9 cellular contexts compared by ENCODE assay signal in genomic region chr3:113783980-113784379, GRCh38. TPM values are rescaled to one million over a fixed set of nuclear protein-coding genes. Genes with fewer than 3 reads are reported as not detected.
DNase-seq lines count a peak whose midpoint lies in the region; ATAC-seq, FAIRE-seq and TF ChIP-seq lines count a peak whose summit lies in the region.
"Had no signal": no experiment of that assay in that cellular context is flagged by ENCODE, and none has a peak within 500 bp of the region (broad histone marks: within the 10 kb centered on the region; RNA-seq: fewer than 3 reads in every experiment).

No MANE protein-coding gene starts in this region.

- ATAC-seq in HG03039 (IDR thresholded peaks at IDR 0.05; ENCODE audit: unreplicated experiment) = no peak
- ATAC-seq: HCT116 had no signal

- no peaks in the 10 kb centered on the region for H3K79me2 ChIP-seq in KMS-11 (ENCODE audit: insufficient read depth, low read depth)
- no peaks in the 10 kb centered on the region for H3K79me2 ChIP-seq in H1 (ENCODE audit: control insufficient read depth in 1 of 2, insufficient read depth in 2 of 2, low read length in 2 of 2)
- no peaks in the 10 kb centered on the region for H3K79me2 ChIP-seq in trophoblast cell (ENCODE audit: control insufficient read depth, insufficient read depth, low read length, poor library complexity)

- peaks cover 21% of the 10 kb centered on the region for H3K4me1 ChIP-seq in KMS-11 (ENCODE audit: low read depth, poor library complexity, severe bottlenecking)
- H3K4me1 ChIP-seq in H1 (replicated peaks in 1 of 4; ENCODE audit: control insufficient read depth in 3 of 4, insufficient read depth in 4 of 4, low read length in 3 of 4) = peaks cover 0 to 3% (median 0%) of the 10 kb centered on the region in 4 experiments; a peak in 1 of 7 replicates
- peaks cover 2% of the 10 kb centered on the region in 2 experiments for H3K4me1 ChIP-seq in trophoblast cell (ENCODE audit: control insufficient read depth in 1 of 2, insufficient read depth in 2 of 2, low read length in 2 of 2)

- H4K5ac ChIP-seq in H1 (ENCODE audit: insufficient read length, low read depth, low read length) = no peak overlapping the region

- H2BK120ac ChIP-seq in H1 (replicated peaks; ENCODE audit: low read depth, low read length) (no peak overlapping the region), trophoblast cell (ENCODE audit: insufficient read depth, low read length, poor library complexity) (no peak overlapping the region)

- H3K27ac ChIP-seq in KMS-11 (peak overlapping the region; percentile 79), H1 (ENCODE audit: low read depth, low read length) (no peak overlapping the region), trophoblast cell (ENCODE audit: low read depth, low read length) (peak overlapping the region; percentile 53)

- H3K14ac ChIP-seq in H1 (ENCODE audit: insufficient read length) (no peak overlapping the region), trophoblast cell (ENCODE audit: low read length) (no peak overlapping the region)

- DNase-seq in GM04503 (ENCODE audit: low read depth) (peak; percentile 5), H1 (ENCODE audit: low read depth in 1 of 2, low spot score in 2 of 2) (no peak), trophoblast cell (no peak), urothelium cell line (ENCODE audit: low spot score) (no peak), KG1 (lab: John Stamatoyannopoulos, UW) (no peak)
- DNase-seq in activated effector memory CD4-positive, alpha-beta T cell treated with Interleukin-2 at 50 U/mL for 16 hours = no peak

- H3K4me2 ChIP-seq in KMS-11 = peak overlapping the region; percentile 45
- no peak overlapping the region for H3K4me2 ChIP-seq in H1 (ENCODE audit: insufficient read depth in 1 of 2, low read depth in 2 of 2, low read length in 2 of 2)
- H3K4me2 ChIP-seq in trophoblast cell (ENCODE audit: low read length) = no peak overlapping the region

- H3K56ac ChIP-seq in H1 (replicated peaks; ENCODE audit: insufficient read length, low read depth, low read length) = no peak overlapping the region

- CTCF ChIA-PET in H1 (lab: Charles Lee; ENCODE audit: partially characterized antibody) = interaction anchor here (0.9 kb wide), 1 partner anchor 46 kb away, joined by 3 read pairs; no protein-coding TSS in a partner anchor

- no peak overlapping the region for H2BK15ac ChIP-seq in H1 (ENCODE audit: low read length)

- TF ChIP-seq POLR2A in H1 (IDR thresholded peaks at IDR 0.05; ENCODE audit: control extremely low read depth in 1 of 2, low read depth in 2 of 2, low read length in 2 of 2) = no peak

- TF ChIP-seq EP300 in H1 (IDR thresholded peaks at IDR 0.05; ENCODE audit: borderline replicate concordance in 1 of 2, low read depth in 2 of 2, low read length in 2 of 2) = no peak

- H4K8ac ChIP-seq in H1 (ENCODE audit: extremely low read depth, insufficient read depth, low read length) (no peak overlapping the region), trophoblast cell (ENCODE audit: low read depth, low read length) (no peak overlapping the region)

- no peak overlapping the region for H3K4me3 ChIP-seq in KMS-11 (IDR thresholded peaks at IDR 0.05; ENCODE audit: insufficient read depth, low read depth, low read length)
- no peak overlapping the region for H3K4me3 ChIP-seq in H1 (ENCODE audit: extremely low read depth in 1 of 4, insufficient read depth in 2 of 4, low read depth in 3 of 4, low read length in 4 of 4)
- H3K4me3 ChIP-seq in trophoblast cell (ENCODE audit: low read depth, low read length) = no peak overlapping the region

- H3K27me3 ChIP-seq in KMS-11 (ENCODE audit: insufficient read depth, low read depth) (no peaks in the 10 kb centered on the region), H1 (replicated peaks in 1 of 4; ENCODE audit: control insufficient read depth in 3 of 4, extremely low read depth in 1 of 4, insufficient read depth in 3 of 4, low read length in 3 of 4) (no peaks in the 10 kb centered on the region), trophoblast cell (ENCODE audit: insufficient read depth, low read length) (no peaks in the 10 kb centered on the region)

- no peak for TF ChIP-seq CTCF in KMS-11 (conservative IDR thresholded peaks at IDR 0.05; ENCODE audit: low read depth, low read length)
- TF ChIP-seq CTCF in H1 (IDR thresholded peaks at IDR 0.05; ENCODE audit: control extremely low read depth in 1 of 3, insufficient read depth in 1 of 3, low read depth in 1 of 3, low read length in 3 of 3) = no peak

- H4K91ac ChIP-seq in H1 (replicated peaks; ENCODE audit: insufficient read length, low read length) = no peak overlapping the region
- no peak overlapping the region for H4K91ac ChIP-seq in trophoblast cell (ENCODE audit: low read depth, low read length)

- H2AFZ ChIP-seq in KMS-11 (ENCODE audit: low read depth) (0 out of 2 replicates have a peak overlapping the region, but pooled peaks have one; percentile 1), H1 (ENCODE audit: low read length) (no peak overlapping the region), trophoblast cell (ENCODE audit: insufficient read depth, low read length, poor library complexity) (no peak overlapping the region)

- peak overlapping the region; percentile 38; the same call in 1 of the 2 replicates for H3K9ac ChIP-seq in KMS-11
- H3K9ac ChIP-seq in H1 (replicated peaks in 1 of 4; ENCODE audit: extremely low read depth in 1 of 4, low read depth in 3 of 4, low read length in 3 of 4) = no peak overlapping the region
- no peak overlapping the region for H3K9ac ChIP-seq in trophoblast cell (ENCODE audit: low read length)

- no peaks in the 10 kb centered on the region for H3K23me2 ChIP-seq in H1 (ENCODE audit: low read depth, low read length)

- FAIRE-seq in H1 (lab: Jason Lieb, UNC) (peak; percentile 50), urothelium cell line (lab: Jason Lieb, UNC) (no peak)

- no peak overlapping the region for H4K12ac ChIP-seq in trophoblast cell (ENCODE audit: low read depth, low read length)

- 70% methylated on average over 4 of the region's 4 CpGs; no CpG with 5 or more reads in 1 of the 2 experiments for WGBS in H1 (ENCODE audit: extremely low coverage in 1 of 2, insufficient coverage in 1 of 2, insufficient read length in 1 of 2, insufficient replicate concordance in 2 of 2, low coverage in 1 of 2, low lambda C conversion rate in 2 of 2, missing lambda C conversion rate in 1 of 2), 2 experiments
- WGBS in trophoblast cell (ENCODE audit: extremely low coverage, insufficient coverage, insufficient read length) = no CpG with 5 or more reads among the region's 4 CpGs

- H3K23ac ChIP-seq in H1 (ENCODE audit: insufficient read length) (no peak overlapping the region), trophoblast cell (ENCODE audit: low read length) (no peak overlapping the region)

- H3K18ac ChIP-seq in H1 (ENCODE audit: extremely low read depth, low read length) (no peak overlapping the region), trophoblast cell (ENCODE audit: low read length) (no peak overlapping the region)

- H4K20me1 ChIP-seq in KMS-11 (ENCODE audit: insufficient read depth) = no peaks in the 10 kb centered on the region
- H4K20me1 ChIP-seq in H1 (replicated peaks in 1 of 2; ENCODE audit: control insufficient read depth in 1 of 2, insufficient read depth in 2 of 2, low read length in 2 of 2) = no peaks in the 10 kb centered on the region

- POLR2A ChIA-PET in H1 (lab: Charles Lee; ENCODE audit: partially characterized antibody) = interaction anchor here (1.0 to 1.5 kb wide), 3 partner anchors 14 to 41 kb away, joined by 3 to 8 read pairs (median 3); partner anchors contain the start of gene ATP6V1A

- no peaks in the 10 kb centered on the region for H3K79me1 ChIP-seq in H1 (ENCODE audit: low read depth, low read length)
- H3K79me1 ChIP-seq in trophoblast cell (ENCODE audit: low read length) = no peaks in the 10 kb centered on the region

- H2BK5ac ChIP-seq in H1 (ENCODE audit: low read depth, low read length) (no peak overlapping the region), trophoblast cell (ENCODE audit: low read depth, low read length, poor library complexity) (no peak overlapping the region)

- H3K36me3 ChIP-seq in KMS-11 (ENCODE audit: insufficient read depth) (no peaks in the 10 kb centered on the region; the same call in 1 of the 2 replicates), H1 (ENCODE audit: control insufficient read depth in 2 of 4, insufficient read depth in 4 of 4, low read length in 3 of 4) (peaks cover 0 to 6% (median 0%) of the 10 kb centered on the region in 4 experiments; a peak in 7 of 8 replicates), trophoblast cell (ENCODE audit: control insufficient read depth in 1 of 2, insufficient read depth in 2 of 2, low read length in 2 of 2) (peaks cover 1 to 5% of the 10 kb centered on the region in 2 experiments)

- no peak for TF ChIP-seq RAD21 in H1 (IDR thresholded peaks at IDR 0.05 in 1 of 2, conservative IDR thresholded peaks at IDR 0.05 in 1 of 2; ENCODE audit: low read depth in 2 of 2, low read length in 2 of 2)

- no peak overlapping the region for H2AK5ac ChIP-seq in H1 (ENCODE audit: low read depth, low read length)
- H2AK5ac ChIP-seq in trophoblast cell (ENCODE audit: low read length) = no peak overlapping the region

- H3K9me3 ChIP-seq in H1 (ENCODE audit: insufficient read depth in 2 of 2, low read depth in 1 of 2, low read length in 1 of 2) (no peaks in the 10 kb centered on the region), trophoblast cell (ENCODE audit: insufficient read depth, low read depth, low read length) (no peaks in the 10 kb centered on the region)

- H2BK12ac ChIP-seq in H1 (ENCODE audit: low read depth, low read length) (no peak overlapping the region), trophoblast cell (ENCODE audit: low read length) (no peak overlapping the region)

- H3K4ac ChIP-seq in H1 (replicated peaks; ENCODE audit: insufficient read length, low read depth, low read length) (no peak overlapping the region), trophoblast cell (ENCODE audit: low read depth, low read length) (no peak overlapping the region)

- no peak overlapping the region for H2BK20ac ChIP-seq in H1 (ENCODE audit: low read length)

RNA-seq across cellular contexts. Expression of gene ATP6V1A, which starts 37.1 kb away (rescaled TPM):
- 90.4 and 90.9 TPM in 2 replicates for total RNA-seq in H1 (2021; fragmentation: NEBNext Ultra II Directional; extraction: Animal tissue kit (Norgen Biotek cat#: 25700))
- 9.7 and 15.4 TPM in 2 replicates for polyA plus RNA-seq in H1 (2011; rRNA removed)
- polyA plus RNA-seq in H1 (2011; cell fraction: cytosol; rRNA removed) = 21.8 TPM
- polyA plus RNA-seq in H1 (2011; cell fraction: nucleus; rRNA removed) = 7.9 TPM
- 28.8 to 46.8 TPM (median 38.9 TPM) in 4 replicates for polyA plus RNA-seq in H1 (2012, experiment 1 of 2)
- 3.2 TPM for polyA plus RNA-seq in H1 (2012, experiment 2 of 2)
- polyA plus RNA-seq in H1 (2013, experiment 1 of 2) = 25.7 TPM
- polyA plus RNA-seq in H1 (2013, experiment 2 of 2) = 24.1 TPM
- 72.3 and 142 TPM in 2 replicates for polyA minus RNA-seq in H1 (2011; rRNA and poly(A)+ RNA removed)
- 27.6 TPM for polyA minus RNA-seq in H1 (2011; cell fraction: cytosol; rRNA and poly(A)+ RNA removed)
- 17.5 TPM for polyA minus RNA-seq in H1 (2011; cell fraction: nucleus; rRNA and poly(A)+ RNA removed)
- 38.7 and 40.8 TPM in 2 replicates for polyA plus RNA-seq in trophoblast cell (2013)

RNA-seq across cellular contexts. Expression of gene NAA50, which starts 37.9 kb away (rescaled TPM):
- 224 and 231 TPM in 2 replicates for total RNA-seq in H1 (2021; fragmentation: NEBNext Ultra II Directional; extraction: Animal tissue kit (Norgen Biotek cat#: 25700))
- polyA plus RNA-seq in H1 (2011; rRNA removed) = 46.6 and 68.4 TPM in 2 replicates
- 80.8 TPM for polyA plus RNA-seq in H1 (2011; cell fraction: cytosol; rRNA removed)
- polyA plus RNA-seq in H1 (2011; cell fraction: nucleus; rRNA removed) = 105 TPM
- 111 to 190 TPM (median 143 TPM) in 4 replicates for polyA plus RNA-seq in H1 (2012, experiment 1 of 2)
- polyA plus RNA-seq in H1 (2012, experiment 2 of 2) = 12.6 TPM
- 113 TPM for polyA plus RNA-seq in H1 (2013, experiment 1 of 2)
- polyA plus RNA-seq in H1 (2013, experiment 2 of 2) = 119 TPM
- polyA minus RNA-seq in H1 (2011; rRNA and poly(A)+ RNA removed) = 70.1 and 106 TPM in 2 replicates
- polyA minus RNA-seq in H1 (2011; cell fraction: cytosol; rRNA and poly(A)+ RNA removed) = 63.0 TPM
- polyA minus RNA-seq in H1 (2011; cell fraction: nucleus; rRNA and poly(A)+ RNA removed) = 116 TPM
- polyA plus RNA-seq in trophoblast cell (2013) = 111 and 115 TPM in 2 replicates

RNA-seq across cellular contexts. Expression of gene GRAMD1C, which starts 54.6 kb away (rescaled TPM):
- 1.3 and 2.1 TPM in 2 replicates for total RNA-seq in H1 (2021; fragmentation: NEBNext Ultra II Directional; extraction: Animal tissue kit (Norgen Biotek cat#: 25700))
- polyA plus RNA-seq in H1 (2011; rRNA removed) = 0.20 and 0.62 TPM in 2 replicates
- 1.2 TPM for polyA plus RNA-seq in H1 (2011; cell fraction: cytosol; rRNA removed)
- 0.26 TPM for polyA plus RNA-seq in H1 (2011; cell fraction: nucleus; rRNA removed)
- 0.72 to 2.4 TPM (median 1.6 TPM) in 4 replicates for polyA plus RNA-seq in H1 (2012, experiment 1 of 2)
- polyA plus RNA-seq in H1 (2012, experiment 2 of 2) = 0.09 TPM
- 2.4 TPM for polyA plus RNA-seq in H1 (2013, experiment 1 of 2)
- polyA plus RNA-seq in H1 (2013, experiment 2 of 2) = 2.5 TPM
- polyA minus RNA-seq in H1 (2011; rRNA and poly(A)+ RNA removed) = 0.44 and 1.1 TPM in 2 replicates
- polyA minus RNA-seq in H1 (2011; cell fraction: cytosol; rRNA and poly(A)+ RNA removed) = not detected
- polyA minus RNA-seq in H1 (2011; cell fraction: nucleus; rRNA and poly(A)+ RNA removed) = 2.6 TPM
- polyA plus RNA-seq in trophoblast cell (2013) = 3.8 and 4.0 TPM in 2 replicates
